Comparison of ENCODE assay signal across 23 cellular contexts in genomic region chr12:78407722-78408121, GRCh38.
A peak's percentile ranks its signal among the peaks of the same experiment; 100 is the strongest.
DNase-seq lines count a peak whose midpoint lies in the region; TF ChIP-seq lines count a peak whose summit lies in the region.
"Had no signal": no experiment of that assay in that cellular context is flagged by ENCODE, and none has a peak within 500 bp of the region (broad histone marks: within the 10 kb centered on the region; RNA-seq: fewer than 3 reads in every experiment).

No MANE protein-coding gene starts in this region.

- H3K23ac ChIP-seq in neuronal stem cell (ENCODE audit: low read depth, low read length, poor library complexity), result no peak overlapping the region

- no peak overlapping the region for H4K91ac ChIP-seq in neuronal stem cell (ENCODE audit: low read depth, low read length, poor library complexity)

- H3K4me2 ChIP-seq in neuronal stem cell (ENCODE audit: insufficient read depth, low read length, poor library complexity, severe bottlenecking), result no peak overlapping the region
- H3K4me2 ChIP-seq: PC-9 had no signal

- H3K9me3 ChIP-seq in neuronal stem cell (replicated peaks in 1 of 2; ENCODE audit: control insufficient read depth in 2 of 2, insufficient read depth in 1 of 2, low read depth in 1 of 2, low read length in 2 of 2) (no peaks in the 10 kb centered on the region), esophagus squamous epithelium (peaks cover 0 to 4% (median 0%) of the 10 kb centered on the region in 3 donors)
- H3K9me3 ChIP-seq: adrenal gland, sigmoid colon had no signal

- no peaks in the 10 kb centered on the region for H3K79me1 ChIP-seq in neuronal stem cell (ENCODE audit: low read depth, low read length)

- no peak for TF ChIP-seq CTCF in esophagus squamous epithelium (IDR thresholded peaks at IDR 0.05)

- no peak overlapping the region for H2BK12ac ChIP-seq in neuronal stem cell (ENCODE audit: low read length)

- intact Hi-C loops in esophagus squamous epithelium (cut with DNase I), result no loop called here

- no peak overlapping the region for H2AK5ac ChIP-seq in neuronal stem cell (ENCODE audit: low read depth, low read length)

- H2AFZ ChIP-seq in neuronal stem cell (ENCODE audit: low read length), result peak overlapping the region; percentile 30

- no peaks in the 10 kb centered on the region for H3K36me3 ChIP-seq in neuronal stem cell (replicated peaks in 1 of 2; ENCODE audit: control insufficient read depth in 2 of 2, insufficient read depth in 2 of 2, low read length in 2 of 2)
- no peaks in the 10 kb centered on the region for H3K36me3 ChIP-seq in esophagus squamous epithelium
- H3K36me3 ChIP-seq: adrenal gland, brain microvascular endothelial cell, sigmoid colon had no signal

- no peak overlapping the region for H3K27ac ChIP-seq in neuronal stem cell (replicated peaks; ENCODE audit: low read length)
- H3K27ac ChIP-seq in esophagus squamous epithelium, result no peak overlapping the region
- H3K27ac ChIP-seq: 22Rv1, adrenal gland, PC-9, sigmoid colon had no signal

- no peak overlapping the region for H3K18ac ChIP-seq in neuronal stem cell (ENCODE audit: low read length)

- H2BK15ac ChIP-seq in neuronal stem cell (ENCODE audit: low read length), result no peak overlapping the region

- no peak overlapping the region for H4K8ac ChIP-seq in neuronal stem cell (ENCODE audit: low read depth, low read length)

- H3K4me3 ChIP-seq in neuronal stem cell (ENCODE audit: low read length in 2 of 2) (no peak overlapping the region), esophagus squamous epithelium (no peak overlapping the region)
- H3K4me3 ChIP-seq: PC-9, sigmoid colon had no signal

- DNase-seq in DMS53 (lab: John Stamatoyannopoulos, UW) (peak; percentile 28), DMS53 treated with DMSO at 0.1 percent for 48 hours (lab: John Stamatoyannopoulos, UW; ENCODE audit: unreplicated experiment) (no peak), NCI-H460 (ENCODE audit: extremely low read depth, low read depth) (peak; percentile 30), SK-N-DZ (ENCODE audit: low spot score) (peak; percentile 22), neuronal stem cell (ENCODE audit: low spot score) (no peak), 8988T (no peak), esophagus squamous epithelium (lab: John Stamatoyannopoulos, UW) (no peak)
- DNase-seq in activated effector memory CD4-positive, alpha-beta T cell treated with Interleukin-2 at 50 U/mL for 16 hours, result no peak
- DNase-seq: activated B cell treated with CpG ODN at 0.5 μM for 24 hours; activated naive CD4-positive, alpha-beta T cell treated with Interleukin-2 at 50 U/mL for 16 hours; activated T-cell treated with anti-CD3 and anti-CD28 coated beads, Interleukin-2, amount 50 U/mL, for 72 hours; adrenal gland; brain microvascular endothelial cell; CD4-positive, alpha-beta T cell; NCI-H2171 treated with DMSO at 0.1 percent for 48 hours; NCI-H524 treated with DMSO at 0.1 percent for 48 hours; PC-9; Right ventricle myocardium superior; sigmoid colon; stimulated activated CD4-positive, alpha-beta T cell treated with anti-CD3 and anti-CD28 coated beads, Interleukin-4, amount 100 ng/mL, for 4 hours; SW 1271; T-helper 9 cell had no signal

- no peak overlapping the region for H3K9ac ChIP-seq in neuronal stem cell (ENCODE audit: low read depth, low read length, poor library complexity)

- no peak for TF ChIP-seq POLR2A in esophagus squamous epithelium (IDR thresholded peaks at IDR 0.05)

- WGBS in neuronal stem cell (ENCODE audit: extremely low coverage in 2 of 2, insufficient read length in 2 of 2, insufficient replicate concordance in 1 of 2), 2 donors, result no CpG with 5 or more reads among the region's 2 CpGs
- 76% methylated on average over 2 of the region's 2 CpGs for WGBS in esophagus squamous epithelium, 2 donors

- H3K4me1 ChIP-seq in neuronal stem cell (ENCODE audit: control insufficient read depth in 2 of 2, insufficient read depth in 1 of 2, low read depth in 1 of 2, low read length in 2 of 2), result no peaks in the 10 kb centered on the region
- no peaks in the 10 kb centered on the region for H3K4me1 ChIP-seq in esophagus squamous epithelium
- H3K4me1 ChIP-seq: adrenal gland, sigmoid colon had no signal

- H2BK5ac ChIP-seq in neuronal stem cell (ENCODE audit: low read length), result no peak overlapping the region

- H3K14ac ChIP-seq in neuronal stem cell (ENCODE audit: low read length), result no peak overlapping the region

- H2BK120ac ChIP-seq in neuronal stem cell (ENCODE audit: low read depth, low read length), result no peak overlapping the region

- H3K27me3 ChIP-seq in neuronal stem cell (ENCODE audit: control insufficient read depth in 3 of 3, insufficient read depth in 3 of 3, low read depth in 1 of 3, low read length in 3 of 3), result no peaks in the 10 kb centered on the region
- no peaks in the 10 kb centered on the region for H3K27me3 ChIP-seq in esophagus squamous epithelium
- H3K27me3 ChIP-seq: adrenal gland, brain microvascular endothelial cell, sigmoid colon had no signal

- H3K4ac ChIP-seq in neuronal stem cell (ENCODE audit: low read length), result no peak overlapping the region

Comparison
In these comparisons a context has a peak if more than half of its experiments do, and no peak if none do; other contexts are left out.
1. DNase-seq: peak in DMS53 (single experiment), NCI-H460 (single experiment) and SK-N-DZ (single experiment); none in DMS53 treated with DMSO at 0.1 percent for 48 hours (single experiment), neuronal stem cell (single experiment), 8988T (single experiment), activated effector memory CD4-positive, alpha-beta T cell treated with Interleukin-2 at 50 U/mL for 16 hours (single experiment) and esophagus squamous epithelium (single experiment).